29 cellular contexts compared by ENCODE assay signal in the genomic region with DNA sequence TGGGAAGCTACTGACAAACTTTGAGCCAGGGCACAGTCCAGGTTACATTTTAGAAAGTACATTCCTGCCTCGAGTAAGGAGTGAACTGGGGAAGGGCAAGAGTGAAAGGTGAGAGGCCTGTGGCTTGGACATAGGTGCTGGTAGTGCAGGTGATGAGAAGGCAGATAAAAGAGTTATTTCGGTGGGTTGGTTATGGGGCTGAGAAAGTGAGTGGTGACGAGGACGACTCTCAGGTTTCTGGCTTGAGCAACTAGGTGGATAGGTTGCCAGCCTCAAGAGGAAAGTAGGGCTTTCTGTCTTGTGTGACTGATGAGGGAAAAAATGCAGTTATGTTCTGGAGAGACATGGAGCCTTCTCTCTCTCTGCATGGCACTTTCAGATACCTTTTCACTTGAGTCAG. TPM values are rescaled to one million over a fixed set of nuclear protein-coding genes. Genes with fewer than 3 reads are reported as not detected.
A peak's percentile ranks its signal among the peaks of the same experiment; 100 is the strongest.
DNase-seq lines count a peak whose midpoint lies in the region; ATAC-seq and TF ChIP-seq lines count a peak whose summit lies in the region.
"Had no signal": no experiment of that assay in that cellular context is flagged by ENCODE, and none has a peak within 500 bp of the region (broad histone marks: within the 10 kb centered on the region; RNA-seq: fewer than 3 reads in every experiment).

No MANE protein-coding gene starts in this region.

- H3K4me1 Mint-ChIP-seq in activated T-cell treated with anti-CD3 and anti-CD28 coated beads, Interleukin-2, amount 50 U/mL, for 24 hours (ENCODE audit: low read depth): peaks cover 31% of the 10 kb centered on the region
- H3K4me1 Mint-ChIP-seq in T-helper 17 cell (peaks cover 39% of the 10 kb centered on the region), neural crest cell (peaks cover 32% of the 10 kb centered on the region)

- TF ChIP-seq CTCF in neural crest cell (conservative IDR thresholded peaks at IDR 0.05): no peak

- DNase-seq in activated T-cell treated with anti-CD3 and anti-CD28 coated beads, Interleukin-2, amount 50 U/mL, for 24 hours: no peak
- no peak for DNase-seq in activated T-cell treated with anti-CD3 and anti-CD28 coated beads, Interleukin-2, amount 50 U/mL, for 48 hours
- DNase-seq in T-helper 17 cell (no peak), neural crest cell (ENCODE audit: low read depth, low spot score) (no peak), HAP-1 (ENCODE audit: low spot score in 2 of 2) (no peak), NCI-H345 treated with DMSO at 0.1 percent for 48 hours (lab: John Stamatoyannopoulos, UW; ENCODE audit: unreplicated experiment) (no peak)
- DNase-seq in activated effector memory CD4-positive, alpha-beta T cell treated with Interleukin-2 at 50 U/mL for 16 hours: no peak
- DNase-seq: 8988T; ACHN; BE2C; DMS153; DND-41; Kasumi-1; MV-4-11; NCI-H1105; NCI-H146; NCI-H1930; NCI-H2107; NCI-H446; NCI-H524 treated with DMSO at 0.1 percent for 48 hours; NCI-H774; NK-92 treated with Interleukin-12 subunit alpha and Interleukin-12 subunit beta, amount 100 ng/mL, for 24 hours; PC-9; SJCRH30 had no signal

- in situ Hi-C loops in HAP-1 (cut with MboI; ENCODE audit: low sequenced_read_pairs): loop anchor here (10.0 kb wide), 1 partner anchor 142 kb away; no protein-coding TSS in a partner anchor

- H3K4me3 Mint-ChIP-seq in activated T-cell treated with anti-CD3 and anti-CD28 coated beads, Interleukin-2, amount 50 U/mL, for 24 hours: no peak overlapping the region
- no peak overlapping the region for H3K4me3 Mint-ChIP-seq in T-helper 17 cell
- H3K4me3 Mint-ChIP-seq in neural crest cell: peak overlapping the region; percentile 75
- H3K4me3 Mint-ChIP-seq: CD14-positive monocyte had no signal

- H3K4me1 ChIP-seq in HAP-1: peaks cover 5% of the 10 kb centered on the region
- H3K4me1 ChIP-seq: BE2C had no signal

- no peaks in the 10 kb centered on the region for H3K9me3 ChIP-seq in T-helper 17 cell (ENCODE audit: control insufficient read depth, low read length, poor library complexity, severe bottlenecking)
- H3K9me3 ChIP-seq in HAP-1: no peaks in the 10 kb centered on the region
- H3K9me3 ChIP-seq: BE2C, SJCRH30 had no signal

- H3K4me3 ChIP-seq in HAP-1: no peak overlapping the region
- H3K4me3 ChIP-seq: K562, PC-9, SJCRH30 had no signal

- peaks cover 10% of the 10 kb centered on the region for H3K27me3 Mint-ChIP-seq in activated T-cell treated with anti-CD3 and anti-CD28 coated beads, Interleukin-2, amount 50 U/mL, for 24 hours
- H3K27me3 Mint-ChIP-seq in T-helper 17 cell (peaks cover 13% of the 10 kb centered on the region), neural crest cell (ENCODE audit: low read depth) (no peaks in the 10 kb centered on the region)

- no peaks in the 10 kb centered on the region for H3K27me3 ChIP-seq in HAP-1 (ENCODE audit: low read depth)
- H3K27me3 ChIP-seq: BE2C, SJCRH30 had no signal

- peaks cover 68% of the 10 kb centered on the region for H3K36me3 Mint-ChIP-seq in activated T-cell treated with anti-CD3 and anti-CD28 coated beads, Interleukin-2, amount 50 U/mL, for 24 hours (ENCODE audit: low read depth)
- H3K36me3 Mint-ChIP-seq in T-helper 17 cell (ENCODE audit: low read depth) (peaks cover 28% of the 10 kb centered on the region), neural crest cell (ENCODE audit: low read depth) (peaks cover 27% of the 10 kb centered on the region)

- ATAC-seq in T-helper 17 cell: no peak
- ATAC-seq: K562, Right ventricle myocardium inferior had no signal

- H3K27ac Mint-ChIP-seq in activated T-cell treated with anti-CD3 and anti-CD28 coated beads, Interleukin-2, amount 50 U/mL, for 24 hours: peak overlapping the region; percentile 8
- H3K27ac Mint-ChIP-seq in T-helper 17 cell (peak overlapping the region; percentile 57), neural crest cell (ENCODE audit: unreplicated experiment) (peak overlapping the region; percentile 86)

- no peaks in the 10 kb centered on the region for H3K9me3 Mint-ChIP-seq in activated T-cell treated with anti-CD3 and anti-CD28 coated beads, Interleukin-2, amount 50 U/mL, for 24 hours
- no peaks in the 10 kb centered on the region for H3K9me3 Mint-ChIP-seq in neural crest cell

- H3K36me3 ChIP-seq in HAP-1 (replicated peaks): peaks cover 52% of the 10 kb centered on the region

RNA-seq across cellular contexts. Expression of gene POLR2F, which starts 3.7 kb away (rescaled TPM):
- total RNA-seq in T-helper 17 cell: 10 to 100 TPM; 25.9 to 27.7 TPM
- total RNA-seq in neural crest cell: 137 and 143 TPM in 2 replicates

RNA-seq across cellular contexts. Expression of gene C22orf23, which starts 3.8 kb away (rescaled TPM):
- total RNA-seq in T-helper 17 cell: not detected
- total RNA-seq in neural crest cell: 0.79 and 1.5 TPM in 2 replicates
- total RNA-seq: MCF 10A, SJCRH30 had no signal

RNA-seq across cellular contexts. Expression of gene SOX10, which starts 27.1 kb away (rescaled TPM):
- total RNA-seq in T-helper 17 cell (not detected), neural crest cell (279 and 293 TPM in 2 replicates)
- total RNA-seq: HT1080, K562, MCF 10A, PC-9, SJCRH30 had no signal

RNA-seq across cellular contexts. Expression of gene MICALL1, which starts 51.1 kb away (rescaled TPM):
- total RNA-seq in T-helper 17 cell: 10 to 100 TPM; 19.2 to 21.9 TPM
- total RNA-seq in neural crest cell: 49.1 and 54.4 TPM in 2 replicates

Comparison
In these comparisons a context has a peak if more than half of its experiments do, and no peak if none do; other contexts are left out.
1. H3K27ac Mint-ChIP-seq: peak in every context shown above with its lines; median percentile 86 in neural crest cell; 57 in T-helper 17 cell; 8 in activated T-cell treated with anti-CD3 and anti-CD28 coated beads, Interleukin-2, amount 50 U/mL, for 24 hours.
2. RNA of gene SOX10, which starts 27.1 kb away (total RNA-seq): 279 to 293 TPM in neural crest cell; not detected in T-helper 17 cell; every median in the first group is over 100 times any median in the second.